35 cellular contexts compared by ENCODE assay signal in the genomic region with DNA sequence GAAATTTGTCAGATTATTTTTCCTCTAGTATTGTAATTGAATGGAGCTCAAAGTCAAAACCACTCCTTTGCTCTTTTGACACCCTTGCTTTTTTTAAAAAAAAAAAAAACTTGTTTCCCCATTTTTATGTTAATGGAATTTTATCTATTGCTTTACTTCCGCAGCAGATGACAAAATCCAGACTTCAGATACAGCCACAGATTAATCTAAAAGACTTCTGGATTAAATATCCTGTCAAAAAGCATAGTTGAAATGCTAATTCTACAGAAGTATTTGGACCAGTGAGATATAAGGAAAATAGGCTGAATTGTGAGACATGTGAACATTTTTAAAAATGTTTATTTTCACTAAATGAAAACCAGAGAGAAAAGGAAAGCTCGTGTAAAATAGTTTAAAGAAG.
"Had no signal": no experiment of that assay in that cellular context is flagged by ENCODE, and none has a peak within 500 bp of the region (broad histone marks: within the 10 kb centered on the region; RNA-seq: fewer than 3 reads in every experiment).

No MANE protein-coding gene starts in this region.

- H3K27me3 ChIP-seq: MG63 had no signal

- H3K4me3 ChIP-seq: MG63 had no signal

- DNase-seq: Karpas-422, Kasumi-1, KG1, MG63, MM.1S, MV-4-11, NCI-H1048, NCI-H1092, NCI-H1092 treated with DMSO at 0.1 percent for 48 hours, NCI-H1105, NCI-H1105 treated with DMSO at 0.1 percent for 48 hours, NCI-H1417, NCI-H1417 treated with DMSO at 0.1 percent for 48 hours, NCI-H1436, NCI-H1436 treated with DMSO at 0.1 percent for 48 hours, NCI-H146, NCI-H1694, NCI-H1694 treated with DMSO at 0.1 percent for 48 hours, NCI-H187, NCI-H187 treated with DMSO at 0.1 percent for 48 hours, NCI-H1930, NCI-H2029, NCI-H2029 treated with DMSO at 0.1 percent for 48 hours, NCI-H2081, NCI-H2081 treated with DMSO at 0.1 percent for 48 hours, NCI-H2107, NCI-H2171, NCI-H2171 treated with DMSO at 0.1 percent for 48 hours, NCI-H2227 treated with DMSO at 0.1 percent for 48 hours, NCI-H226, NCI-H345, NCI-H446, NCI-H446 treated with DMSO at 0.1 percent for 48 hours, NCI-H510A had no signal

- H3K36me3 ChIP-seq: MG63 had no signal

- H3K27ac ChIP-seq: KMS-11 had no signal

- H3K4me2 ChIP-seq: KMS-11 had no signal

- H3K9me3 ChIP-seq: MG63 had no signal

- H3K9ac ChIP-seq: KMS-11 had no signal
